Comparison of ENCODE assay signal across 25 cellular contexts in genomic region chr2:343355-343754, GRCh38. TPM values are rescaled to one million over a fixed set of nuclear protein-coding genes. Genes with fewer than 3 reads are reported as not detected.
"Had no signal": no experiment of that assay in that cellular context is flagged by ENCODE, and none has a peak within 500 bp of the region (broad histone marks: within the 10 kb centered on the region; RNA-seq: fewer than 3 reads in every experiment).

No MANE protein-coding gene starts in this region.

- H3K36me3 ChIP-seq: MG63, Peyer's patch, SJCRH30 had no signal

- H3K9me3 ChIP-seq: MG63, SJCRH30 had no signal

- H3K27ac ChIP-seq: Peyer's patch, SJCRH30 had no signal

- ATAC-seq: PC-3, Right ventricle myocardium inferior, SK-N-SH treated with all-trans-retinoic acid at 6 μM for 48 hours had no signal

- H3K4me3 ChIP-seq: MG63, Peyer's patch, SJCRH30 had no signal

- H3K27me3 ChIP-seq: MG63, Peyer's patch, SJCRH30 had no signal

- H3K4me1 ChIP-seq: Peyer's patch, SJCRH30 had no signal

- DNase-seq: Karpas-422, KG1, MG63, NCI-H1092, NCI-H1105 treated with DMSO at 0.1 percent for 48 hours, NCI-H1417 treated with DMSO at 0.1 percent for 48 hours, NCI-H146, NCI-H187, NCI-H2029, NCI-H2081 treated with DMSO at 0.1 percent for 48 hours, NCI-H2171 treated with DMSO at 0.1 percent for 48 hours, NCI-H524, NCI-H526 treated with DMSO at 0.1 percent for 48 hours, NCI-H748 treated with DMSO at 0.1 percent for 48 hours, PC-3, Peyer's patch, SHP77 treated with DMSO at 0.1 percent for 48 hours, SJCRH30, T-helper 1 cell had no signal

RNA-seq across cellular contexts. Expression of gene ALKAL2, which starts 55.5 kb away (rescaled TPM):
- total RNA-seq: HT-29, NCI-H460, OCI-LY7, PC-3, RPMI7951 had no signal
